ENCODE assay signal across 21 cellular contexts in genomic region chr1:44413740-44414139, GRCh38.
"Had no signal": no experiment of that assay in that cellular context is flagged by ENCODE, and none has a peak within 500 bp of the region (broad histone marks: within the 10 kb centered on the region; RNA-seq: fewer than 3 reads in every experiment).

No MANE protein-coding gene starts in this region.

- ATAC-seq: activated T-cell treated with anti-CD3 and anti-CD28 coated beads, Interleukin-2, amount 50 U/mL, for 4 hours; T-helper 17 cell had no signal

- DNase-seq: activated CD4-positive, alpha-beta memory T cell treated with anti-CD3 and anti-CD28 coated beads for 36 hours; activated CD4-positive, alpha-beta T cell treated with anti-CD3 and anti-CD28 coated beads, Interleukin-2, amount 10 ng/mL, durations not matched to agents 7 days and 5 days; activated CD4-positive, CD25-positive, alpha-beta regulatory T cell; activated CD8-positive, alpha-beta memory T cell treated with anti-CD3 and anti-CD28 coated beads for 24 hours; activated effector memory CD4-positive, alpha-beta T cell treated with anti-CD3 and anti-CD28 coated beads, Interleukin-2, amount 50 U/mL, for 16 hours; activated naive CD4-positive, alpha-beta T cell treated with Interleukin-2 at 50 U/mL for 16 hours; activated T-cell treated with anti-CD3 and anti-CD28 coated beads, Interleukin-2, amount 50 U/mL, for 4 hours; amygdala; colonic mucosa; MV-4-11; NCI-H1092 treated with DMSO at 0.1 percent for 48 hours; NCI-H1417 treated with DMSO at 0.1 percent for 48 hours; NCI-H1694; NCI-H2029; NCI-H2107; NCI-H2171 treated with DMSO at 0.1 percent for 48 hours; NCI-H226; PC-9; SHP77 treated with DMSO at 0.1 percent for 48 hours; T-helper 17 cell; T1000 had no signal

- H3K27ac ChIP-seq: colonic mucosa, PC-9 had no signal
